ENCODE assay signal across 17 cellular contexts in genomic region chr18:730692-731091, GRCh38.
"Had no signal": no experiment of that assay in that cellular context is flagged by ENCODE, and none has a peak within 500 bp of the region (broad histone marks: within the 10 kb centered on the region; RNA-seq: fewer than 3 reads in every experiment).

No MANE protein-coding gene starts in this region.

- ATAC-seq: gastrocnemius medialis; heart right ventricle; stimulated activated naive B cell treated with anti-CD40 and anti-IgM and Interleukin-4, amounts not matched to agents 10 μg/mL and 1 μg/mL and 100 μg/mL, for 72 hours had no signal

- H3K27me3 ChIP-seq: gastrocnemius medialis, heart right ventricle, testis, upper lobe of right lung had no signal

- H3K9ac ChIP-seq: parathyroid adenoma had no signal

- H3K4me1 Mint-ChIP-seq: stimulated activated naive B cell treated with anti-CD40 and anti-IgM and Interleukin-4, amounts not matched to agents 10 μg/mL and 1 μg/mL and 100 μg/mL, for 72 hours had no signal

- H3K27ac ChIP-seq: epithelial cell of prostate, gastrocnemius medialis, heart right ventricle, parathyroid adenoma, testis, upper lobe of right lung, WERI-Rb-1 had no signal

- H3K27ac Mint-ChIP-seq: activated CD4-positive, alpha-beta T cell treated with anti-CD3 and anti-CD28 coated beads for 36 hours; activated naive CD8-positive, alpha-beta T cell; dendritic cell treated with granulocyte-macrophage colony-stimulating factor and Interleukin-4, amounts not matched to agents 40 ng/mL and 50 ng/mL, for 4 days; stimulated activated naive B cell treated with anti-CD40 and anti-IgM and Interleukin-4, amounts not matched to agents 10 μg/mL and 1 μg/mL and 100 μg/mL, for 72 hours; T-helper 1 cell treated with Interleukin-12 subunit alpha and Interleukin-12 subunit beta and Interleukin-4 antibody, amounts not matched to agents 30 μg/mL and 1 μg/mL, for 36 hours had no signal

- H3K27me3 Mint-ChIP-seq: activated CD4-positive, alpha-beta T cell treated with anti-CD3 and anti-CD28 coated beads for 36 hours; activated naive CD8-positive, alpha-beta T cell had no signal

- H3K4me3 Mint-ChIP-seq: activated CD4-positive, alpha-beta T cell treated with anti-CD3 and anti-CD28 coated beads for 36 hours; activated naive CD8-positive, alpha-beta T cell; dendritic cell treated with granulocyte-macrophage colony-stimulating factor and Interleukin-4, amounts not matched to agents 40 ng/mL and 50 ng/mL, for 4 days; stimulated activated naive B cell treated with anti-CD40 and anti-IgM and Interleukin-4, amounts not matched to agents 10 μg/mL and 1 μg/mL and 100 μg/mL, for 72 hours; T-helper 1 cell treated with Interleukin-12 subunit alpha and Interleukin-12 subunit beta and Interleukin-4 antibody, amounts not matched to agents 30 μg/mL and 1 μg/mL, for 36 hours had no signal

- H3K79me2 ChIP-seq: parathyroid adenoma had no signal

- H3K9me3 ChIP-seq: gastrocnemius medialis, heart right ventricle, testis, upper lobe of right lung had no signal

- H3K9me3 Mint-ChIP-seq: dendritic cell treated with granulocyte-macrophage colony-stimulating factor and Interleukin-4, amounts not matched to agents 40 ng/mL and 50 ng/mL, for 4 days; stimulated activated naive B cell treated with anti-CD40 and anti-IgM and Interleukin-4, amounts not matched to agents 10 μg/mL and 1 μg/mL and 100 μg/mL, for 72 hours; T-helper 1 cell treated with Interleukin-12 subunit alpha and Interleukin-12 subunit beta and Interleukin-4 antibody, amounts not matched to agents 30 μg/mL and 1 μg/mL, for 36 hours had no signal

- H3K4me1 ChIP-seq: gastrocnemius medialis, heart right ventricle, parathyroid adenoma, testis, upper lobe of right lung had no signal

- H3K36me3 Mint-ChIP-seq: stimulated activated naive B cell treated with anti-CD40 and anti-IgM and Interleukin-4, amounts not matched to agents 10 μg/mL and 1 μg/mL and 100 μg/mL, for 72 hours had no signal

- DNase-seq: activated CD4-positive, alpha-beta T cell treated with anti-CD3 and anti-CD28 coated beads for 36 hours; activated effector memory CD4-positive, alpha-beta T cell treated with anti-CD3 and anti-CD28 coated beads, Interleukin-2, amount 50 U/mL, for 16 hours; activated T-cell treated with anti-CD3 and anti-CD28 coated beads for 4 hours; effector memory CD4-positive, alpha-beta T cell; gastrocnemius medialis; heart right ventricle; midbrain; SHP77 treated with DMSO at 0.1 percent for 48 hours; stimulated activated naive B cell treated with anti-CD40 and anti-IgM and Interleukin-4, amounts not matched to agents 10 μg/mL and 1 μg/mL and 100 μg/mL, for 72 hours; testis; upper lobe of right lung had no signal

- H3K4me3 ChIP-seq: gastrocnemius medialis, heart right ventricle, testis, upper lobe of right lung had no signal

- H2AFZ ChIP-seq: parathyroid adenoma had no signal
